Comparison of ENCODE assay signal across 1 cellular context in the genomic region with DNA sequence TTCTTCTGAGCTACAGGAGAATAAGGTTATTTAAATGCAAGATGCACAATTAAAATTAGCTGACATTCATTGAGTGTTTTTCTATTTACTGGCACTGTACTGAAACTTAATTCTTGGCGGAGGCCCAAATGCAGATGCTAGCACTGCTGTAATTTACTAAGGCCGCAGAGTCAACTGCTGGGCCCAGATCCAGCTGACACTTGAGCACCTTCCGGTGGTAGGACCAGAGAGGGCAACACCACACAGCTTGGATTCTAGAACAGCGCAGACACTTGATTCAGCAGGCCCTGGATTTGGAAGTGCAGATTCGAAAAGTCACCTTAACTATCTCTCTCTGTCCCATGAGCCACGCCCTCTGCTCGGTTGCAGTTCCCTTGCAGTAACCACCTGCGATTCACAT.
TF ChIP-seq lines count a peak whose summit lies in the region.

No MANE protein-coding gene starts in this region.

TF ChIP-seq in GM23338, 12 proteins besides CTCF, POLR2A, EP300 and RAD21 (continued from another document):
- TF ChIP-seq, protein P1, sequence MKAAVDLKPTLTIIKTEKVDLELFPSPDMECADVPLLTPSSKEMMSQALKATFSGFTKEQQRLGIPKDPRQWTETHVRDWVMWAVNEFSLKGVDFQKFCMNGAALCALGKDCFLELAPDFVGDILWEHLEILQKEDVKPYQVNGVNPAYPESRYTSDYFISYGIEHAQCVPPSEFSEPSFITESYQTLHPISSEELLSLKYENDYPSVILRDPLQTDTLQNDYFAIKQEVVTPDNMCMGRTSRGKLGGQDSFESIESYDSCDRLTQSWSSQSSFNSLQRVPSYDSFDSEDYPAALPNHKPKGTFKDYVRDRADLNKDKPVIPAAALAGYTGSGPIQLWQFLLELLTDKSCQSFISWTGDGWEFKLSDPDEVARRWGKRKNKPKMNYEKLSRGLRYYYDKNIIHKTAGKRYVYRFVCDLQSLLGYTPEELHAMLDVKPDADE (IDR thresholded peaks at IDR 0.05) = no peak
- TF ChIP-seq, protein P2, sequence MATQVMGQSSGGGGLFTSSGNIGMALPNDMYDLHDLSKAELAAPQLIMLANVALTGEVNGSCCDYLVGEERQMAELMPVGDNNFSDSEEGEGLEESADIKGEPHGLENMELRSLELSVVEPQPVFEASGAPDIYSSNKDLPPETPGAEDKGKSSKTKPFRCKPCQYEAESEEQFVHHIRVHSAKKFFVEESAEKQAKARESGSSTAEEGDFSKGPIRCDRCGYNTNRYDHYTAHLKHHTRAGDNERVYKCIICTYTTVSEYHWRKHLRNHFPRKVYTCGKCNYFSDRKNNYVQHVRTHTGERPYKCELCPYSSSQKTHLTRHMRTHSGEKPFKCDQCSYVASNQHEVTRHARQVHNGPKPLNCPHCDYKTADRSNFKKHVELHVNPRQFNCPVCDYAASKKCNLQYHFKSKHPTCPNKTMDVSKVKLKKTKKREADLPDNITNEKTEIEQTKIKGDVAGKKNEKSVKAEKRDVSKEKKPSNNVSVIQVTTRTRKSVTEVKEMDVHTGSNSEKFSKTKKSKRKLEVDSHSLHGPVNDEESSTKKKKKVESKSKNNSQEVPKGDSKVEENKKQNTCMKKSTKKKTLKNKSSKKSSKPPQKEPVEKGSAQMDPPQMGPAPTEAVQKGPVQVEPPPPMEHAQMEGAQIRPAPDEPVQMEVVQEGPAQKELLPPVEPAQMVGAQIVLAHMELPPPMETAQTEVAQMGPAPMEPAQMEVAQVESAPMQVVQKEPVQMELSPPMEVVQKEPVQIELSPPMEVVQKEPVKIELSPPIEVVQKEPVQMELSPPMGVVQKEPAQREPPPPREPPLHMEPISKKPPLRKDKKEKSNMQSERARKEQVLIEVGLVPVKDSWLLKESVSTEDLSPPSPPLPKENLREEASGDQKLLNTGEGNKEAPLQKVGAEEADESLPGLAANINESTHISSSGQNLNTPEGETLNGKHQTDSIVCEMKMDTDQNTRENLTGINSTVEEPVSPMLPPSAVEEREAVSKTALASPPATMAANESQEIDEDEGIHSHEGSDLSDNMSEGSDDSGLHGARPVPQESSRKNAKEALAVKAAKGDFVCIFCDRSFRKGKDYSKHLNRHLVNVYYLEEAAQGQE (IDR thresholded peaks at IDR 0.05; ENCODE audit: unreplicated experiment) = no peak
- TF ChIP-seq JUNB (IDR thresholded peaks at IDR 0.05; ENCODE audit: unreplicated experiment) = no peak
- TF ChIP-seq EZH2phosphoT487 (IDR thresholded peaks at IDR 0.05; ENCODE audit: unreplicated experiment) = no peak
- no peak for TF ChIP-seq STAT1 (IDR thresholded peaks at IDR 0.05; ENCODE audit: unreplicated experiment)
- TF ChIP-seq ZNF114 (CRISPR knock-in tag; IDR thresholded peaks at IDR 0.05) = no peak
- no peak for TF ChIP-seq ZNF331 (CRISPR knock-in tag; IDR thresholded peaks at IDR 0.05; ENCODE audit: low read depth)
- no peak for TF ChIP-seq POLR2AphosphoS5 (IDR thresholded peaks at IDR 0.05; ENCODE audit: low read depth)
